ENCODE assay signal across 2 cellular contexts in the genomic region with DNA sequence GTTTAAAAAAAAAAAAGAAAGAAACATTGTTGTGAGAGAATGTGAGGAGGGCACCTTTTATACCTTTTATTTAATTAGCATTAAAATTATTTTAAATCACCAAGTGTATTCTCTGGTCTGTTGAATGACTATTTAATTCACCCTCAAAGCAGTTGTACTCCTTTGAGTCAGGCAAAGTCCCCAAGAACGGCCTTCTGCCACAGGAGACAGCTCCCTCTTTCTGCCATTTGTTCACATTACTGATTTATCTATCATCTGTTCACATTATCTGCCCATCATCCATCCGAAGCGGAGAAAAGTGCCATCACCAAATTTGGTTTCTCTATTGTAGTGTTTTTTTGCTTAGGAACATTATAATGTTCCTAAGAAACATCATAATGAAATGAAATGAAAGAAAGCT.
TF ChIP-seq lines count a peak whose summit lies in the region.

No MANE protein-coding gene starts in this region.

TF ChIP-seq in SK-N-SH, 30 proteins besides CTCF, POLR2A, EP300 and RAD21 (continued from another document):
- TF ChIP-seq, protein P1, sequence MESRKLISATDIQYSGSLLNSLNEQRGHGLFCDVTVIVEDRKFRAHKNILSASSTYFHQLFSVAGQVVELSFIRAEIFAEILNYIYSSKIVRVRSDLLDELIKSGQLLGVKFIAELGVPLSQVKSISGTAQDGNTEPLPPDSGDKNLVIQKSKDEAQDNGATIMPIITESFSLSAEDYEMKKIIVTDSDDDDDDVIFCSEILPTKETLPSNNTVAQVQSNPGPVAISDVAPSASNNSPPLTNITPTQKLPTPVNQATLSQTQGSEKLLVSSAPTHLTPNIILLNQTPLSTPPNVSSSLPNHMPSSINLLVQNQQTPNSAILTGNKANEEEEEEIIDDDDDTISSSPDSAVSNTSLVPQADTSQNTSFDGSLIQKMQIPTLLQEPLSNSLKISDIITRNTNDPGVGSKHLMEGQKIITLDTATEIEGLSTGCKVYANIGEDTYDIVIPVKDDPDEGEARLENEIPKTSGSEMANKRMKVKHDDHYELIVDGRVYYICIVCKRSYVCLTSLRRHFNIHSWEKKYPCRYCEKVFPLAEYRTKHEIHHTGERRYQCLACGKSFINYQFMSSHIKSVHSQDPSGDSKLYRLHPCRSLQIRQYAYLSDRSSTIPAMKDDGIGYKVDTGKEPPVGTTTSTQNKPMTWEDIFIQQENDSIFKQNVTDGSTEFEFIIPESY (IDR thresholded peaks at IDR 0.05; ENCODE audit: borderline replicate concordance, low read depth): no peak
- TF ChIP-seq FOSL2 (IDR thresholded peaks at IDR 0.05; ENCODE audit: borderline replicate concordance, low read depth) (no peak), GATA2 (CRISPR knock-in tag; IDR thresholded peaks at IDR 0.05) (no peak), TAF1 (IDR thresholded peaks at IDR 0.05; ENCODE audit: borderline replicate concordance, low read depth, low read length) (no peak)
- TF ChIP-seq, protein P2, sequence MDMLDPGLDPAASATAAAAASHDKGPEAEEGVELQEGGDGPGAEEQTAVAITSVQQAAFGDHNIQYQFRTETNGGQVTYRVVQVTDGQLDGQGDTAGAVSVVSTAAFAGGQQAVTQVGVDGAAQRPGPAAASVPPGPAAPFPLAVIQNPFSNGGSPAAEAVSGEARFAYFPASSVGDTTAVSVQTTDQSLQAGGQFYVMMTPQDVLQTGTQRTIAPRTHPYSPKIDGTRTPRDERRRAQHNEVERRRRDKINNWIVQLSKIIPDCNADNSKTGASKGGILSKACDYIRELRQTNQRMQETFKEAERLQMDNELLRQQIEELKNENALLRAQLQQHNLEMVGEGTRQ (IDR thresholded peaks at IDR 0.05; ENCODE audit: borderline replicate concordance, low read depth, low read length): no peak
- TF ChIP-seq, protein P3, sequence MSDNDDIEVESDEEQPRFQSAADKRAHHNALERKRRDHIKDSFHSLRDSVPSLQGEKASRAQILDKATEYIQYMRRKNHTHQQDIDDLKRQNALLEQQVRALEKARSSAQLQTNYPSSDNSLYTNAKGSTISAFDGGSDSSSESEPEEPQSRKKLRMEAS (IDR thresholded peaks at IDR 0.05; ENCODE audit: low read depth): no peak
- TF ChIP-seq, protein P4, sequence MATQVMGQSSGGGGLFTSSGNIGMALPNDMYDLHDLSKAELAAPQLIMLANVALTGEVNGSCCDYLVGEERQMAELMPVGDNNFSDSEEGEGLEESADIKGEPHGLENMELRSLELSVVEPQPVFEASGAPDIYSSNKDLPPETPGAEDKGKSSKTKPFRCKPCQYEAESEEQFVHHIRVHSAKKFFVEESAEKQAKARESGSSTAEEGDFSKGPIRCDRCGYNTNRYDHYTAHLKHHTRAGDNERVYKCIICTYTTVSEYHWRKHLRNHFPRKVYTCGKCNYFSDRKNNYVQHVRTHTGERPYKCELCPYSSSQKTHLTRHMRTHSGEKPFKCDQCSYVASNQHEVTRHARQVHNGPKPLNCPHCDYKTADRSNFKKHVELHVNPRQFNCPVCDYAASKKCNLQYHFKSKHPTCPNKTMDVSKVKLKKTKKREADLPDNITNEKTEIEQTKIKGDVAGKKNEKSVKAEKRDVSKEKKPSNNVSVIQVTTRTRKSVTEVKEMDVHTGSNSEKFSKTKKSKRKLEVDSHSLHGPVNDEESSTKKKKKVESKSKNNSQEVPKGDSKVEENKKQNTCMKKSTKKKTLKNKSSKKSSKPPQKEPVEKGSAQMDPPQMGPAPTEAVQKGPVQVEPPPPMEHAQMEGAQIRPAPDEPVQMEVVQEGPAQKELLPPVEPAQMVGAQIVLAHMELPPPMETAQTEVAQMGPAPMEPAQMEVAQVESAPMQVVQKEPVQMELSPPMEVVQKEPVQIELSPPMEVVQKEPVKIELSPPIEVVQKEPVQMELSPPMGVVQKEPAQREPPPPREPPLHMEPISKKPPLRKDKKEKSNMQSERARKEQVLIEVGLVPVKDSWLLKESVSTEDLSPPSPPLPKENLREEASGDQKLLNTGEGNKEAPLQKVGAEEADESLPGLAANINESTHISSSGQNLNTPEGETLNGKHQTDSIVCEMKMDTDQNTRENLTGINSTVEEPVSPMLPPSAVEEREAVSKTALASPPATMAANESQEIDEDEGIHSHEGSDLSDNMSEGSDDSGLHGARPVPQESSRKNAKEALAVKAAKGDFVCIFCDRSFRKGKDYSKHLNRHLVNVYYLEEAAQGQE (IDR thresholded peaks at IDR 0.05; ENCODE audit: low read depth, low read length): no peak
TF ChIP-seq in SK-N-SH: peak in this region for 0.

TF ChIP-seq in SK-N-SH treated with all-trans-retinoic acid at 6 μM for 48 hours, 23 proteins besides CTCF, POLR2A, EP300 and RAD21 (continued from another document):
- TF ChIP-seq, protein P5, sequence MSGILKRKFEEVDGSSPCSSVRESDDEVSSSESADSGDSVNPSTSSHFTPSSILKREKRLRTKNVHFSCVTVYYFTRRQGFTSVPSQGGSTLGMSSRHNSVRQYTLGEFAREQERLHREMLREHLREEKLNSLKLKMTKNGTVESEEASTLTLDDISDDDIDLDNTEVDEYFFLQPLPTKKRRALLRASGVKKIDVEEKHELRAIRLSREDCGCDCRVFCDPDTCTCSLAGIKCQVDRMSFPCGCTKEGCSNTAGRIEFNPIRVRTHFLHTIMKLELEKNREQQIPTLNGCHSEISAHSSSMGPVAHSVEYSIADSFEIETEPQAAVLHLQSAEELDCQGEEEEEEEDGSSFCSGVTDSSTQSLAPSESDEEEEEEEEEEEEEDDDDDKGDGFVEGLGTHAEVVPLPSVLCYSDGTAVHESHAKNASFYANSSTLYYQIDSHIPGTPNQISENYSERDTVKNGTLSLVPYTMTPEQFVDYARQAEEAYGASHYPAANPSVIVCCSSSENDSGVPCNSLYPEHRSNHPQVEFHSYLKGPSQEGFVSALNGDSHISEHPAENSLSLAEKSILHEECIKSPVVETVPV (CRISPR knock-in tag; IDR thresholded peaks at IDR 0.05): no peak
- TF ChIP-seq GLIS3 (CRISPR knock-in tag; IDR thresholded peaks at IDR 0.05) (no peak), ZFP3 (CRISPR knock-in tag; IDR thresholded peaks at IDR 0.05) (no peak), ARNTL (CRISPR knock-in tag; IDR thresholded peaks at IDR 0.05; ENCODE audit: borderline replicate concordance, low read depth) (no peak), ZNF565 (CRISPR knock-in tag; conservative IDR thresholded peaks at IDR 0.05; ENCODE audit: low read depth) (no peak), RARB (CRISPR knock-in tag; IDR thresholded peaks at IDR 0.05) (no peak), ZFP30 (CRISPR knock-in tag; IDR thresholded peaks at IDR 0.05) (no peak), OSR1 (CRISPR knock-in tag; IDR thresholded peaks at IDR 0.05) (no peak), TCF4 (CRISPR knock-in tag; IDR thresholded peaks at IDR 0.05; ENCODE audit: borderline replicate concordance) (no peak)
- TF ChIP-seq, protein P6, sequence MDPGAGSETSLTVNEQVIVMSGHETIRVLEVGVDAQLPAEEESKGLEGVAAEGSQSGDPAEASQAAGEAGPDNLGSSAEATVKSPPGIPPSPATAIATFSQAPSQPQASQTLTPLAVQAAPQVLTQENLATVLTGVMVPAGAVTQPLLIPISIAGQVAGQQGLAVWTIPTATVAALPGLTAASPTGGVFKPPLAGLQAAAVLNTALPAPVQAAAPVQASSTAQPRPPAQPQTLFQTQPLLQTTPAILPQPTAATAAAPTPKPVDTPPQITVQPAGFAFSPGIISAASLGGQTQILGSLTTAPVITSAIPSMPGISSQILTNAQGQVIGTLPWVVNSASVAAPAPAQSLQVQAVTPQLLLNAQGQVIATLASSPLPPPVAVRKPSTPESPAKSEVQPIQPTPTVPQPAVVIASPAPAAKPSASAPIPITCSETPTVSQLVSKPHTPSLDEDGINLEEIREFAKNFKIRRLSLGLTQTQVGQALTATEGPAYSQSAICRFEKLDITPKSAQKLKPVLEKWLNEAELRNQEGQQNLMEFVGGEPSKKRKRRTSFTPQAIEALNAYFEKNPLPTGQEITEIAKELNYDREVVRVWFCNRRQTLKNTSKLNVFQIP (CRISPR knock-in tag; IDR thresholded peaks at IDR 0.05; ENCODE audit: borderline replicate concordance, low read depth): no peak
